ENCODE assay signal across 9 cellular contexts in the genomic region with DNA sequence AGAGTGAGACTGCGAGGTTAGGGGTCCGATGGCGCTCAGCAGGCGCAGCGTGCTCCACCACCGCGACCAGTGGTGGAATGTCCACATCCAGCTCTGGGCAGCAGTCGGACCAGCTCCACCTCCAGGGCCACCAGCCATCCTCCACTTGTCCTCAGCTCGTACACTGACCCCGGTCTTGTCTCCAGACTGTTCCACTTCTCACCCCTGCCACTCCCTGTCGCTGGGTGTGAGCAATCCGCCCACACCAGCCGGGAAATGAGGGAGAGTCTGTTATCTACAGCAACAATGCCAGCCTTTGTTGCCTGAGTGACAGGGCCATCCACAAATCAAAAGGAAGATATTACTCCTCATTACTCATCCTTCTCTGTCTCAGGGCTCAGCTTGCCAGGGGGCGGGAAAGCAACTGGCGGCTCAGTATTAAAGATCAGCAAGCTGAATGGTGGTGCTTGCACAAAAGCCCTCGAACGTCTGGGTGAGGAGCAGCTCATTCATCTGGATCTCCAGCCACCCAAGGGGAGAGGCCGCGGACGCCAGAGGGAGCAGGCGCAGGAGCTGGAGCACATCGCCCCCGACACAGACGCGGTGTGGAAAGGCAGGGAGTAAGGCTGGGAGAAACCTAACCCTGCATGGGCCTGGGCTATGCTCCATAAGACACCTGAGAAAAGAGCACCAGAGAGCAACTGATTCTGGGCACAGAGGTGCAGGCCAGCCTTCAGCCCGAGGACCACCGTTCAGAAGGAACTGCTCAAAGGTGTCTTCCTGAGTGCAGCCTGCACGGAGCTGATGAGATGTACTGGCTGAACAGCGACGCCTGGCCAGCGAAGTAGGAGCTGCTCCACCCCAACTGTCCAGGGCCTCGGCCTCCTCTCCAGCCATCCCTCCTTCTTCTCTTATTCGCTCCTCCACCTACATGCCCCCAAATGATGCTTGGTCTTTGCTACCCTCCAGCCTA. TPM values are rescaled to one million over a fixed set of nuclear protein-coding genes. Genes with fewer than 3 reads are reported as not detected.
DNase-seq lines count a peak whose midpoint lies in the region; ATAC-seq and TF ChIP-seq lines count a peak whose summit lies in the region.
"Had no signal": no experiment of that assay in that cellular context is flagged by ENCODE, and none has a peak within 500 bp of the region (broad histone marks: within the 10 kb centered on the region; RNA-seq: fewer than 3 reads in every experiment).

No MANE protein-coding gene starts in this region.

- peaks cover 63 to 69% of the 10 kb centered on the region in 2 donors for H3K36me3 ChIP-seq in ascending aorta

- TF ChIP-seq POLR2A in erythroblast (IDR thresholded peaks at IDR 0.05; ENCODE audit: low read length), result no peak

- no peaks in the 10 kb centered on the region for H3K4me1 ChIP-seq in ascending aorta

- H3K27ac ChIP-seq in ascending aorta, result no peak overlapping the region

- TF ChIP-seq CTCF in GM12865 (IDR thresholded peaks at IDR 0.05; ENCODE audit: insufficient read depth, low read depth, low read length, missing control alignments) (no peak), ascending aorta (IDR thresholded peaks at IDR 0.05) (no peak)

- DNase-seq in GM12865 (ENCODE audit: low read depth), result peak; percentile 14
- peak; percentile 93 for DNase-seq in NCI-H526 treated with DMSO at 0.1 percent for 48 hours (lab: John Stamatoyannopoulos, UW)
- DNase-seq in erythroblast (lab: John Stamatoyannopoulos, UW), result peak; percentile 25 to 27
- DNase-seq in non-pigmented ciliary epithelial cell (ENCODE audit: low read depth), result peak; percentile 27
- DNase-seq in ascending aorta (ENCODE audit: low spot score in 2 of 2), result no peak
- DNase-seq: NCI-H2029 treated with DMSO at 0.1 percent for 48 hours had no signal

- H3K9me3 ChIP-seq in ascending aorta, result no peaks in the 10 kb centered on the region

- intact Hi-C loops in ascending aorta (cut with DNase I), result no loop called here

- ATAC-seq in GM21423 (IDR thresholded peaks at IDR 0.05; ENCODE audit: unreplicated experiment) (no peak), HG03342 (IDR thresholded peaks at IDR 0.05; ENCODE audit: unreplicated experiment) (no peak), HG03442 (IDR thresholded peaks at IDR 0.05; ENCODE audit: unreplicated experiment) (no peak)

- H3K27me3 ChIP-seq in ascending aorta, result no peaks in the 10 kb centered on the region

- H3K4me3 ChIP-seq in GM12865 (ENCODE audit: low read depth, low read length) (no peak overlapping the region), ascending aorta (no peak overlapping the region)

RNA-seq across cellular contexts. Expression of a gene that starts 21.9 kb away (rescaled TPM):
- total RNA-seq in ascending aorta, result 162 TPM

Comparison
In these comparisons a context has a peak if more than half of its experiments do, and no peak if none do; other contexts are left out.
1. DNase-seq: peak in GM12865 (single experiment), NCI-H526 treated with DMSO at 0.1 percent for 48 hours (single experiment), erythroblast (2 of 2) and non-pigmented ciliary epithelial cell (single experiment); none in ascending aorta (0 of 2).